In genomic region chr17:59328534-59329095, GRCh38 we compare ENCODE assay signal across 11 cellular contexts. TPM values are rescaled to one million over a fixed set of nuclear protein-coding genes. Genes with fewer than 3 reads are reported as not detected.
DNase-seq lines count a peak whose midpoint lies in the region; ATAC-seq and TF ChIP-seq lines count a peak whose summit lies in the region.
"Had no signal": no experiment of that assay in that cellular context is flagged by ENCODE, and none has a peak within 500 bp of the region (broad histone marks: within the 10 kb centered on the region; RNA-seq: fewer than 3 reads in every experiment).

No MANE protein-coding gene starts in this region.

- intact Hi-C loops in aorta (cut with DNase I), result loop anchor here (1.0 to 2.0 kb wide), 2 partner anchors 112 kb away; no protein-coding TSS in a partner anchor

- H3K27me3 ChIP-seq in aorta (ENCODE audit: control insufficient read depth in 1 of 2, insufficient read depth in 2 of 2, low read length in 1 of 2), result no peaks in the 10 kb centered on the region

- H3K27ac ChIP-seq in cingulate gyrus (ENCODE audit: low read depth, low read length) (peak overlapping the region; percentile 1), aorta (ENCODE audit: low read depth in 1 of 2, low read length in 2 of 2) (peak overlapping the region; percentile 30 to 58)

- peaks cover 48% of the 10 kb centered on the region for H3K4me1 Mint-ChIP-seq in stimulated activated naive CD8-positive, alpha-beta T cell treated with anti-CD3 and anti-CD28 coated beads, Interleukin-15, Interleukin-2, amounts not matched to agents 100 ng/mL and 50 ng/mL, for 24 hours (ENCODE audit: low read depth)
- peaks cover 42% of the 10 kb centered on the region for H3K4me1 Mint-ChIP-seq in nephron

- no peak overlapping the region for H3K4me3 ChIP-seq in aorta (ENCODE audit: low read length in 2 of 2)

- H3K27ac Mint-ChIP-seq in stimulated activated naive CD8-positive, alpha-beta T cell treated with anti-CD3 and anti-CD28 coated beads, Interleukin-15, Interleukin-2, amounts not matched to agents 100 ng/mL and 50 ng/mL, for 24 hours, result peak overlapping the region; percentile 53
- peak overlapping the region; percentile 32 to 86 (median 83) for H3K27ac Mint-ChIP-seq in nephron

- no peak overlapping the region for H3K4me3 Mint-ChIP-seq in stimulated activated naive CD8-positive, alpha-beta T cell treated with anti-CD3 and anti-CD28 coated beads, Interleukin-15, Interleukin-2, amounts not matched to agents 100 ng/mL and 50 ng/mL, for 24 hours
- H3K4me3 Mint-ChIP-seq in nephron, result peak overlapping the region in 2 of 3 experiments; percentile 4 to 6

- no peaks in the 10 kb centered on the region for H3K9me3 ChIP-seq in aorta (ENCODE audit: control insufficient read depth, low read length)

- H3K9me3 Mint-ChIP-seq in stimulated activated naive CD8-positive, alpha-beta T cell treated with anti-CD3 and anti-CD28 coated beads, Interleukin-15, Interleukin-2, amounts not matched to agents 100 ng/mL and 50 ng/mL, for 24 hours, result no peaks in the 10 kb centered on the region
- no peaks in the 10 kb centered on the region for H3K9me3 Mint-ChIP-seq in nephron

- no peak for DNase-seq in stimulated activated naive CD8-positive, alpha-beta T cell treated with anti-CD3 and anti-CD28 coated beads, Interleukin-15, Interleukin-2, amounts not matched to agents 100 U/mL and 50 U/mL, for 24 hours
- DNase-seq in aorta, result no peak
- no peak for DNase-seq in 8988T
- DNase-seq in Kasumi-1 (lab: John Stamatoyannopoulos, UW), result no peak
- DNase-seq: effector CD4-positive, alpha-beta T cell; NK-92 treated with Interleukin-12 subunit alpha and Interleukin-12 subunit beta, amount 100 ng/mL, for 24 hours; posterior cingulate gyrus had no signal

- WGBS in aorta, 2 donors, result 95 to 97% methylated on average over 2 of the region's 2 CpGs

- no peaks in the 10 kb centered on the region for H3K36me3 ChIP-seq in aorta (ENCODE audit: control insufficient read depth in 1 of 2, insufficient read depth in 2 of 2, low read length in 1 of 2)

- TF ChIP-seq CTCF in nephron (IDR thresholded peaks at IDR 0.05; ENCODE audit: unreplicated experiment in 3 of 3), result no peak

- peaks cover 0 to 8% of the 10 kb centered on the region in 2 donors for H3K4me1 ChIP-seq in aorta (ENCODE audit: control insufficient read depth in 1 of 2, insufficient read depth in 2 of 2, low read length in 2 of 2)

- H3K27me3 Mint-ChIP-seq in stimulated activated naive CD8-positive, alpha-beta T cell treated with anti-CD3 and anti-CD28 coated beads, Interleukin-15, Interleukin-2, amounts not matched to agents 100 ng/mL and 50 ng/mL, for 24 hours, result no peaks in the 10 kb centered on the region
- peaks cover 9% of the 10 kb centered on the region for H3K27me3 Mint-ChIP-seq in nephron (ENCODE audit: low read depth)

- H3K36me3 Mint-ChIP-seq in stimulated activated naive CD8-positive, alpha-beta T cell treated with anti-CD3 and anti-CD28 coated beads, Interleukin-15, Interleukin-2, amounts not matched to agents 100 ng/mL and 50 ng/mL, for 24 hours (ENCODE audit: low read depth), result no peaks in the 10 kb centered on the region
- no peaks in the 10 kb centered on the region for H3K36me3 Mint-ChIP-seq in nephron (ENCODE audit: low read depth)

- ATAC-seq in stimulated activated naive CD8-positive, alpha-beta T cell treated with anti-CD3 and anti-CD28 coated beads, Interleukin-15, Interleukin-2, amounts not matched to agents 100 U/mL and 50 U/mL, for 24 hours, result no peak
- ATAC-seq in aorta (ENCODE audit: low FRiP score) (no peak), HG02884 (IDR thresholded peaks at IDR 0.05; ENCODE audit: unreplicated experiment) (no peak)

RNA-seq across cellular contexts. Expression of gene YPEL2, which starts 2.8 kb away (rescaled TPM):
- total RNA-seq in aorta, result 10 to 100 TPM; 38.5 to 54.0 TPM
- polyA plus RNA-seq in aorta, result 10 to 100 TPM; 16.8 to 23.0 TPM
